In genomic region chr1:234619794-234620247, GRCh38 we compare ENCODE assay signal across 1 cellular context.
TF ChIP-seq lines count a peak whose summit lies in the region.

No MANE protein-coding gene starts in this region.

TF ChIP-seq in HepG2, 621 proteins besides CTCF, POLR2A, EP300 and RAD21 (continued from another document and continues in another):
- TF ChIP-seq ARID3A (IDR thresholded peaks at IDR 0.05; ENCODE audit: low read depth, low read length), result peak; percentile 98
- TF ChIP-seq, protein P1, sequence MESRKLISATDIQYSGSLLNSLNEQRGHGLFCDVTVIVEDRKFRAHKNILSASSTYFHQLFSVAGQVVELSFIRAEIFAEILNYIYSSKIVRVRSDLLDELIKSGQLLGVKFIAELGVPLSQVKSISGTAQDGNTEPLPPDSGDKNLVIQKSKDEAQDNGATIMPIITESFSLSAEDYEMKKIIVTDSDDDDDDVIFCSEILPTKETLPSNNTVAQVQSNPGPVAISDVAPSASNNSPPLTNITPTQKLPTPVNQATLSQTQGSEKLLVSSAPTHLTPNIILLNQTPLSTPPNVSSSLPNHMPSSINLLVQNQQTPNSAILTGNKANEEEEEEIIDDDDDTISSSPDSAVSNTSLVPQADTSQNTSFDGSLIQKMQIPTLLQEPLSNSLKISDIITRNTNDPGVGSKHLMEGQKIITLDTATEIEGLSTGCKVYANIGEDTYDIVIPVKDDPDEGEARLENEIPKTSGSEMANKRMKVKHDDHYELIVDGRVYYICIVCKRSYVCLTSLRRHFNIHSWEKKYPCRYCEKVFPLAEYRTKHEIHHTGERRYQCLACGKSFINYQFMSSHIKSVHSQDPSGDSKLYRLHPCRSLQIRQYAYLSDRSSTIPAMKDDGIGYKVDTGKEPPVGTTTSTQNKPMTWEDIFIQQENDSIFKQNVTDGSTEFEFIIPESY (CRISPR knock-in tag; IDR thresholded peaks at IDR 0.05), result no peak
- TF ChIP-seq CCAR2 (optimal IDR thresholded peaks at IDR 0.05; ENCODE audit: low read depth, low read length), result no peak
- TF ChIP-seq ZNF264 (CRISPR knock-in tag; IDR thresholded peaks at IDR 0.05), result 0 out of 2 replicates have a peak, but pooled peaks have one; percentile 8
- peak; percentile 57; the same call in 1 of the 2 replicates for TF ChIP-seq DPF2 (CRISPR knock-in tag; IDR thresholded peaks at IDR 0.05; ENCODE audit: borderline replicate concordance, low read depth)
- TF ChIP-seq ZNF230 (CRISPR knock-in tag; IDR thresholded peaks at IDR 0.05), result no peak
- no peak for TF ChIP-seq SIN3B (IDR thresholded peaks at IDR 0.05; ENCODE audit: low read length)
- TF ChIP-seq ZNF446 (CRISPR knock-in tag; IDR thresholded peaks at IDR 0.05), result no peak
- TF ChIP-seq SMARCE1 (IDR thresholded peaks at IDR 0.05; ENCODE audit: borderline replicate concordance), result no peak
- TF ChIP-seq FOXO1 (CRISPR knock-in tag; IDR thresholded peaks at IDR 0.05), result peak; percentile 89
- no peak for TF ChIP-seq PCBP1 (IDR thresholded peaks at IDR 0.05; ENCODE audit: borderline replicate concordance, low read depth, low read length)
- no peak for TF ChIP-seq GABPB1 (CRISPR knock-in tag; IDR thresholded peaks at IDR 0.05)
- no peak for TF ChIP-seq MYPOP (CRISPR knock-in tag; IDR thresholded peaks at IDR 0.05)
- no peak for TF ChIP-seq ZNF17 (CRISPR knock-in tag; IDR thresholded peaks at IDR 0.05)
- TF ChIP-seq USF2 (IDR thresholded peaks at IDR 0.05; ENCODE audit: low read depth, low read length), result no peak
- TF ChIP-seq USF2 (CRISPR knock-in tag; IDR thresholded peaks at IDR 0.05; ENCODE audit: borderline replicate concordance), result no peak
- TF ChIP-seq MAZ (IDR thresholded peaks at IDR 0.05; ENCODE audit: borderline replicate concordance, low read depth, low read length), result no peak
- no peak for TF ChIP-seq MAZ (CRISPR knock-in tag; IDR thresholded peaks at IDR 0.05; ENCODE audit: low read depth)
- TF ChIP-seq, protein P2, sequence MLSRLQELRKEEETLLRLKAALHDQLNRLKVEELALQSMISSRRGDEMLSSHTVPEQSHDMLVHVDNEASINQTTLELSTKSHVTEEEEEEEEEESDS (CRISPR knock-in tag; IDR thresholded peaks at IDR 0.05; ENCODE audit: borderline replicate concordance), result peak; percentile 82; the same call in 1 of the 2 replicates
- TF ChIP-seq, protein P3, sequence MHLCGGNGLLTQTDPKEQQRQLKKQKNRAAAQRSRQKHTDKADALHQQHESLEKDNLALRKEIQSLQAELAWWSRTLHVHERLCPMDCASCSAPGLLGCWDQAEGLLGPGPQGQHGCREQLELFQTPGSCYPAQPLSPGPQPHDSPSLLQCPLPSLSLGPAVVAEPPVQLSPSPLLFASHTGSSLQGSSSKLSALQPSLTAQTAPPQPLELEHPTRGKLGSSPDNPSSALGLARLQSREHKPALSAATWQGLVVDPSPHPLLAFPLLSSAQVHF (CRISPR knock-in tag; IDR thresholded peaks at IDR 0.05), result no peak
- no peak for TF ChIP-seq BCLAF1 (IDR thresholded peaks at IDR 0.05)
- no peak for TF ChIP-seq ZNF382 (CRISPR knock-in tag; IDR thresholded peaks at IDR 0.05; ENCODE audit: borderline replicate concordance)
- TF ChIP-seq PHB2 (IDR thresholded peaks at IDR 0.05; ENCODE audit: partially characterized antibody), result no peak
- TF ChIP-seq TCF7 (IDR thresholded peaks at IDR 0.05; ENCODE audit: low read depth), result peak; percentile 71
- TF ChIP-seq, protein P4, sequence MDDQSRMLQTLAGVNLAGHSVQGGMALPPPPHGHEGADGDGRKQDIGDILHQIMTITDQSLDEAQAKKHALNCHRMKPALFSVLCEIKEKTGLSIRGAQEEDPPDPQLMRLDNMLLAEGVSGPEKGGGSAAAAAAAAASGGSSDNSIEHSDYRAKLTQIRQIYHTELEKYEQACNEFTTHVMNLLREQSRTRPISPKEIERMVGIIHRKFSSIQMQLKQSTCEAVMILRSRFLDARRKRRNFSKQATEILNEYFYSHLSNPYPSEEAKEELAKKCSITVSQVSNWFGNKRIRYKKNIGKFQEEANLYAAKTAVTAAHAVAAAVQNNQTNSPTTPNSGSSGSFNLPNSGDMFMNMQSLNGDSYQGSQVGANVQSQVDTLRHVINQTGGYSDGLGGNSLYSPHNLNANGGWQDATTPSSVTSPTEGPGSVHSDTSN (CRISPR knock-in tag; IDR thresholded peaks at IDR 0.05; ENCODE audit: borderline replicate concordance), result no peak
- TF ChIP-seq PAX8 (CRISPR knock-in tag; IDR thresholded peaks at IDR 0.05; ENCODE audit: borderline replicate concordance), result no peak
- TF ChIP-seq HIVEP1 (CRISPR knock-in tag; IDR thresholded peaks at IDR 0.05), result no peak
- no peak for TF ChIP-seq YEATS2 (CRISPR knock-in tag; IDR thresholded peaks at IDR 0.05; ENCODE audit: borderline replicate concordance)
- TF ChIP-seq, protein P5, sequence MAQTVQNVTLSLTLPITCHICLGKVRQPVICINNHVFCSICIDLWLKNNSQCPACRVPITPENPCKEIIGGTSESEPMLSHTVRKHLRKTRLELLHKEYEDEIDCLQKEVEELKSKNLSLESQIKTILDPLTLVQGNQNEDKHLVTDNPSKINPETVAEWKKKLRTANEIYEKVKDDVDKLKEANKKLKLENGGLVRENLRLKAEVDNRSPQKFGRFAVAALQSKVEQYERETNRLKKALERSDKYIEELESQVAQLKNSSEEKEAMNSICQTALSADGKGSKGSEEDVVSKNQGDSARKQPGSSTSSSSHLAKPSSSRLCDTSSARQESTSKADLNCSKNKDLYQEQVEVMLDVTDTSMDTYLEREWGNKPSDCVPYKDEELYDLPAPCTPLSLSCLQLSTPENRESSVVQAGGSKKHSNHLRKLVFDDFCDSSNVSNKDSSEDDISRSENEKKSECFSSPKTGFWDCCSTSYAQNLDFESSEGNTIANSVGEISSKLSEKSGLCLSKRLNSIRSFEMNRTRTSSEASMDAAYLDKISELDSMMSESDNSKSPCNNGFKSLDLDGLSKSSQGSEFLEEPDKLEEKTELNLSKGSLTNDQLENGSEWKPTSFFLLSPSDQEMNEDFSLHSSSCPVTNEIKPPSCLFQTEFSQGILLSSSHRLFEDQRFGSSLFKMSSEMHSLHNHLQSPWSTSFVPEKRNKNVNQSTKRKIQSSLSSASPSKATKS (CRISPR knock-in tag; IDR thresholded peaks at IDR 0.05), result no peak
- no peak for TF ChIP-seq BRD4 (CRISPR knock-in tag; IDR thresholded peaks at IDR 0.05)
- no peak for TF ChIP-seq IRF1 (CRISPR knock-in tag; IDR thresholded peaks at IDR 0.05; ENCODE audit: low read depth)
- TF ChIP-seq ZBTB46 (CRISPR knock-in tag; IDR thresholded peaks at IDR 0.05; ENCODE audit: borderline replicate concordance), result no peak
- TF ChIP-seq, protein P6, sequence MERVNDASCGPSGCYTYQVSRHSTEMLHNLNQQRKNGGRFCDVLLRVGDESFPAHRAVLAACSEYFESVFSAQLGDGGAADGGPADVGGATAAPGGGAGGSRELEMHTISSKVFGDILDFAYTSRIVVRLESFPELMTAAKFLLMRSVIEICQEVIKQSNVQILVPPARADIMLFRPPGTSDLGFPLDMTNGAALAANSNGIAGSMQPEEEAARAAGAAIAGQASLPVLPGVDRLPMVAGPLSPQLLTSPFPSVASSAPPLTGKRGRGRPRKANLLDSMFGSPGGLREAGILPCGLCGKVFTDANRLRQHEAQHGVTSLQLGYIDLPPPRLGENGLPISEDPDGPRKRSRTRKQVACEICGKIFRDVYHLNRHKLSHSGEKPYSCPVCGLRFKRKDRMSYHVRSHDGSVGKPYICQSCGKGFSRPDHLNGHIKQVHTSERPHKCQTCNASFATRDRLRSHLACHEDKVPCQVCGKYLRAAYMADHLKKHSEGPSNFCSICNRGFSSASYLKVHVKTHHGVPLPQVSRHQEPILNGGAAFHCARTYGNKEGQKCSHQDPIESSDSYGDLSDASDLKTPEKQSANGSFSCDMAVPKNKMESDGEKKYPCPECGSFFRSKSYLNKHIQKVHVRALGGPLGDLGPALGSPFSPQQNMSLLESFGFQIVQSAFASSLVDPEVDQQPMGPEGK (CRISPR knock-in tag; IDR thresholded peaks at IDR 0.05), result no peak
- TF ChIP-seq PAF1 (CRISPR knock-in tag; IDR thresholded peaks at IDR 0.05), result no peak
- TF ChIP-seq ZBTB21 (CRISPR knock-in tag; IDR thresholded peaks at IDR 0.05), result no peak
- TF ChIP-seq, protein P7, sequence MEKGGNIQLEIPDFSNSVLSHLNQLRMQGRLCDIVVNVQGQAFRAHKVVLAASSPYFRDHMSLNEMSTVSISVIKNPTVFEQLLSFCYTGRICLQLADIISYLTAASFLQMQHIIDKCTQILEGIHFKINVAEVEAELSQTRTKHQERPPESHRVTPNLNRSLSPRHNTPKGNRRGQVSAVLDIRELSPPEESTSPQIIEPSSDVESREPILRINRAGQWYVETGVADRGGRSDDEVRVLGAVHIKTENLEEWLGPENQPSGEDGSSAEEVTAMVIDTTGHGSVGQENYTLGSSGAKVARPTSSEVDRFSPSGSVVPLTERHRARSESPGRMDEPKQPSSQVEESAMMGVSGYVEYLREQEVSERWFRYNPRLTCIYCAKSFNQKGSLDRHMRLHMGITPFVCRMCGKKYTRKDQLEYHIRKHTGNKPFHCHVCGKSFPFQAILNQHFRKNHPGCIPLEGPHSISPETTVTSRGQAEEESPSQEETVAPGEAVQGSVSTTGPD (CRISPR knock-in tag; IDR thresholded peaks at IDR 0.05), result no peak
- TF ChIP-seq NFE2L1 (CRISPR knock-in tag; IDR thresholded peaks at IDR 0.05; ENCODE audit: borderline replicate concordance), result no peak
- TF ChIP-seq ZNF709 (CRISPR knock-in tag; IDR thresholded peaks at IDR 0.05), result no peak
- TF ChIP-seq NCOA5 (CRISPR knock-in tag; IDR thresholded peaks at IDR 0.05), result no peak
